Comparison of ENCODE assay signal across 12 cellular contexts in the genomic region with DNA sequence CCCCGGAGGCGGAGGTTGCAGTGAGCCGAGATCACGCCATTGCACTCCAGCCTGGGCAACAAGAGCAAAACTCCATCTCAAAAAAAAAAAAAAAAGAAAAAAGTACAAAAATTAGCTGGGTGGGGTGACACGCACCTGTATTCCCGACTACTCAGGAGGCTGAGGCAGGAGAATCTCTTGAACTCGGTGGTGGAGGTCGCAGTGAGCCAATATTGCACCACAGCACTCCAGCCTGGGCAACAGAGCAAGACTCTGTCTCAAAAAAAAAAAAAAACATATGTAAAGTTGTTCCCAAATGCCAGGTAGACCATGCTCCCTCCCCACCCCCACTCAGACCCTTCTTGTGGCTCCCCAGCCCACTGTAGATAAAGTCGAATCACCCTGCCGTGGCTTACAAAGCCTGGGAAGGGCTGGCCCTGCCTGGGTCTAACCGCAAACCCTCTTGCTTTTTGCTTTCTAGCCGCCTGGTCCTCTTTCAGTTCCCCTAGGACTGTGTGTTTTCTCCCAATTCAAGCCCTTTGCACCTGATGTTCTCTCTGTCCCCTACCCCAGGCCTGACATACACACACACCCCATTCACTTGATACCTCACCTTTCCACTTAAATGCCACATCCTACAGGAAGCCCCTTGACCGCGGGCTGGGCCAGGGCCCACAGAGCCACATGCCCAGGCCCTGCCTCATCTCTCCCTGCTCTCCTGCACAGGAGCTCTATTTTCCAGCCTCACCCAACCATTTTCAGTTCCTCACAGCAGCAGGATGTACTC.
DNase-seq lines count a peak whose midpoint lies in the region; ATAC-seq and TF ChIP-seq lines count a peak whose summit lies in the region.
"Had no signal": no experiment of that assay in that cellular context is flagged by ENCODE, and none has a peak within 500 bp of the region (broad histone marks: within the 10 kb centered on the region; RNA-seq: fewer than 3 reads in every experiment).

No MANE protein-coding gene starts in this region.

- DNase-seq in medulla oblongata (ENCODE audit: extremely low spot score) (peak; percentile 11), COLO829 (ENCODE audit: low spot score) (no peak), NCI-H82 (lab: John Stamatoyannopoulos, UW) (no peak)
- DNase-seq: effector memory CD4-positive, alpha-beta T cell; GOT3; hippocampal formation; NCI-H510A had no signal

- H4K20me1 ChIP-seq in KMS-11 (ENCODE audit: insufficient read depth), result no peaks in the 10 kb centered on the region

- no peak for TF ChIP-seq CTCF in KMS-11 (conservative IDR thresholded peaks at IDR 0.05; ENCODE audit: low read depth, low read length)

- no peak overlapping the region; the same call in 1 of the 2 replicates for H3K4me2 ChIP-seq in KMS-11

- no peak overlapping the region for H3K4me3 ChIP-seq in KMS-11 (IDR thresholded peaks at IDR 0.05; ENCODE audit: insufficient read depth, low read depth, low read length)

- H3K27me3 ChIP-seq in KMS-11 (ENCODE audit: insufficient read depth, low read depth), result no peaks in the 10 kb centered on the region

- H3K79me2 ChIP-seq in KMS-11 (ENCODE audit: insufficient read depth, low read depth), result no peaks in the 10 kb centered on the region

- ATAC-seq in GM18511 (IDR thresholded peaks at IDR 0.05; ENCODE audit: unreplicated experiment) (peak; percentile 80), GM21576 (IDR thresholded peaks at IDR 0.05; ENCODE audit: unreplicated experiment) (peak; percentile 77), GM18519 (IDR thresholded peaks at IDR 0.05; ENCODE audit: low FRiP score, unreplicated experiment) (no peak)

- H2AFZ ChIP-seq in KMS-11 (ENCODE audit: low read depth), result no peak overlapping the region

- no peak overlapping the region for H3K9ac ChIP-seq in KMS-11

- H3K36me3 ChIP-seq in KMS-11 (ENCODE audit: insufficient read depth), result no peaks in the 10 kb centered on the region

- 0 out of 2 replicates have a peak overlapping the region, but pooled peaks have one; percentile 7 for H3K27ac ChIP-seq in KMS-11
- H3K27ac ChIP-seq: VCaP had no signal

- peaks cover 24% of the 10 kb centered on the region for H3K4me1 ChIP-seq in KMS-11 (ENCODE audit: low read depth, poor library complexity, severe bottlenecking)
